12 cellular contexts compared by ENCODE assay signal in genomic region chr7:120991133-120991532, GRCh38. TPM values are rescaled to one million over a fixed set of nuclear protein-coding genes. Genes with fewer than 3 reads are reported as not detected.
A peak's percentile ranks its signal among the peaks of the same experiment; 100 is the strongest.
DNase-seq lines count a peak whose midpoint lies in the region; ATAC-seq, FAIRE-seq and TF ChIP-seq lines count a peak whose summit lies in the region.
"Had no signal": no experiment of that assay in that cellular context is flagged by ENCODE, and none has a peak within 500 bp of the region (broad histone marks: within the 10 kb centered on the region; RNA-seq: fewer than 3 reads in every experiment).

No MANE protein-coding gene starts in this region.

- DNase-seq in AG10803 (ENCODE audit: low read depth) (no peak), sigmoid colon (no peak), activated T-cell treated with anti-CD3 and anti-CD28 coated beads for 4 hours (no peak), NCI-H82 treated with DMSO at 0.1 percent for 48 hours (lab: John Stamatoyannopoulos, UW; ENCODE audit: unreplicated experiment) (no peak)
- no peak for DNase-seq in NK-92 treated with Interleukin-12 subunit alpha and Interleukin-12 subunit beta, amount 100 ng/mL, for 24 hours (lab: John Stamatoyannopoulos, UW)
- DNase-seq: NCI-H2227 treated with DMSO at 0.1 percent for 48 hours, SHP77 had no signal

- H3K27me3 ChIP-seq in sigmoid colon = no peaks in the 10 kb centered on the region

- peaks cover 0 to 45% (median 19%) of the 10 kb centered on the region in 4 donors for H3K4me1 ChIP-seq in sigmoid colon

- H3K4me3 ChIP-seq in AG10803 (ENCODE audit: low read length) = peak overlapping the region; percentile 68
- peak overlapping the region; percentile 45 to 62 (median 54) for H3K4me3 ChIP-seq in sigmoid colon

- TF ChIP-seq CTCF in AG10803 (conservative IDR thresholded peaks at IDR 0.05; ENCODE audit: low read length) (no peak), sigmoid colon (IDR thresholded peaks at IDR 0.05) (no peak)

- no peak for TF ChIP-seq EP300 in sigmoid colon (IDR thresholded peaks at IDR 0.05)

- ATAC-seq in HG02981 (IDR thresholded peaks at IDR 0.05; ENCODE audit: unreplicated experiment) (peak; percentile 29), HG02623 (IDR thresholded peaks at IDR 0.05; ENCODE audit: unreplicated experiment) (no peak)
- ATAC-seq: stimulated activated memory B cell treated with anti-CD40 and anti-IgM and Interleukin-4, amounts not matched to agents 10 μg/mL and 1 μg/mL and 100 μg/mL, for 72 hours had no signal

- H3K27ac ChIP-seq in sigmoid colon = peak overlapping the region; percentile 86 to 95 (median 88)
- H3K27ac ChIP-seq: C4-2B had no signal

- H3K9me3 ChIP-seq in sigmoid colon = no peaks in the 10 kb centered on the region

- TF ChIP-seq POLR2A in sigmoid colon (IDR thresholded peaks at IDR 0.05) = no peak

- no peaks in the 10 kb centered on the region for H3K36me3 ChIP-seq in sigmoid colon

- intact Hi-C loops in sigmoid colon (cut with DNase I) = no loop called here

- peak; percentile 31 for FAIRE-seq in endometrium (lab: Jason Lieb, UNC)

- 54 to 86% methylated on average over 1 of the region's 1 CpG for WGBS in sigmoid colon, 2 donors

RNA-seq across cellular contexts. Expression of gene CPED1, which starts 2.6 kb away (rescaled TPM):
- 100 to 1,000 TPM in 1 of 4 donors, 10 to 100 TPM in 3; 79.6 to 120 (median 89.3) TPM for total RNA-seq in sigmoid colon
- 1 to 10 TPM; 1.2 to 2.2 (median 1.8) TPM for polyA plus RNA-seq in sigmoid colon

RNA-seq across cellular contexts. Expression of gene ING3, which starts 40.6 kb away (rescaled TPM):
- total RNA-seq in sigmoid colon = 10 to 100 TPM; 16.6 to 33.1 (median 25.4) TPM
- 10 to 100 TPM in 2 of 3 donors, 1 to 10 TPM in 1; 9.6 to 11.8 (median 10.9) TPM for polyA plus RNA-seq in sigmoid colon
